8 cellular contexts compared by ENCODE assay signal in genomic region chr16:3023669-3024478, GRCh38. TPM values are rescaled to one million over a fixed set of nuclear protein-coding genes. Genes with fewer than 3 reads are reported as not detected.
DNase-seq lines count a peak whose midpoint lies in the region; TF ChIP-seq lines count a peak whose summit lies in the region.

Gene HCFC1R1 (minus strand): TSS chr16:3023942. CDS start chr16:3023941, 1 bp downstream.
Gene THOC6 (plus strand): TSS chr16:3024035. CDS start chr16:3024327, 292 bp downstream.

- DNase-seq in GM03348 (ENCODE audit: low spot score) (peak; percentile 92), HEK293T (ENCODE audit: extremely low spot score) (peak; percentile 85), MV-4-11 (lab: John Stamatoyannopoulos, UW) (peak; percentile 96), SJSA1 (ENCODE audit: low read depth in 1 of 2, low spot score in 2 of 2) (peak; percentile 97), foreskin fibroblast (peak; percentile 98 to 99), stromal cell of bone marrow (ENCODE audit: low read depth) (peak; percentile 96)
- peak; percentile 90 for DNase-seq in activated gamma-delta T cell treated with anti-CD3 and anti-CD28 coated beads, Interleukin-2, amount 50 U/mL, for 16 hours (ENCODE audit: low read depth)

- POLR2A ChIA-PET in HEK293T (lab: Yijun Ruan, JAX), result interaction anchor here (1.0 to 7.2 kb wide), 7 partner anchors 7 to 60 kb away, joined by 3 to 60 read pairs (median 5); partner anchors contain the start of genes CLDN9, KREMEN2 and MMP25

- peaks cover 70% of the 10 kb centered on the region for H3K36me3 ChIP-seq in SJSA1
- H3K36me3 ChIP-seq in neuron (ENCODE audit: insufficient read depth, low read length), result peaks cover 19% of the 10 kb centered on the region

- H3K9me3 ChIP-seq in SJSA1 (replicated peaks), result peaks cover 6% of the 10 kb centered on the region; the same call in 1 of the 2 replicates
- H3K9me3 ChIP-seq in neuron (ENCODE audit: low read length), result no peaks in the 10 kb centered on the region

- peak within 1 kb of the TSS; percentile 22 for H2AFZ ChIP-seq in neuron (ENCODE audit: low read depth, low read length)

- H3K4me3 ChIP-seq in SJSA1 (peak within 1 kb of the TSS; percentile 96), foreskin fibroblast (ENCODE audit: low read depth in 1 of 2, low read length in 2 of 2) (peak within 1 kb of the TSS; percentile 83 to 89), neuron (ENCODE audit: low read length) (peak within 1 kb of the TSS; percentile 56)

- CTCF ChIA-PET in HEK293T (lab: Yijun Ruan, JAX), result interaction anchor here (0.5 to 4.5 kb wide), 3 partner anchors 8 to 43 kb away, joined by 3 to 38 read pairs (median 3); no protein-coding TSS in a partner anchor

- peaks cover 27% of the 10 kb centered on the region for H3K4me1 ChIP-seq in SJSA1 (replicated peaks)
- H3K4me1 ChIP-seq in neuron (ENCODE audit: insufficient read depth, low read length), result peaks cover 27% of the 10 kb centered on the region

- no peaks in the 10 kb centered on the region for H3K27me3 ChIP-seq in SJSA1 (replicated peaks)
- no peaks in the 10 kb centered on the region for H3K27me3 ChIP-seq in neuron (ENCODE audit: insufficient read depth, low read length)

- H3K27ac ChIP-seq in SJSA1, result peak within 1 kb of the TSS; percentile 99

- no peak for TF ChIP-seq CTCF in foreskin fibroblast (IDR thresholded peaks at IDR 0.05; ENCODE audit: low read depth, low read length)

TF ChIP-seq in HEK293T, 16 proteins besides CTCF, POLR2A, EP300 and RAD21:
- TF ChIP-seq BHLHE40 (IDR thresholded peaks at IDR 0.05; ENCODE audit: borderline replicate concordance) (no peak), LEF1 (IDR thresholded peaks at IDR 0.05; ENCODE audit: borderline replicate concordance) (no peak), HDGF (IDR thresholded peaks at IDR 0.05; ENCODE audit: borderline replicate concordance) (no peak), ELF4 (IDR thresholded peaks at IDR 0.05) (peak; percentile 84), FOXM1 (IDR thresholded peaks at IDR 0.05; ENCODE audit: borderline replicate concordance) (no peak), CTBP1 (IDR thresholded peaks at IDR 0.05; ENCODE audit: borderline replicate concordance) (no peak), L3MBTL2 (conservative IDR thresholded peaks at IDR 0.05) (peak; percentile 90), SUZ12 (IDR thresholded peaks at IDR 0.05) (no peak), NFRKB (IDR thresholded peaks at IDR 0.05) (no peak), FOXK2 (IDR thresholded peaks at IDR 0.05) (no peak), ARNT (IDR thresholded peaks at IDR 0.05) (no peak), FOXA1 (IDR thresholded peaks at IDR 0.05) (no peak)

RNA-seq across cellular contexts. Expression of gene HCFC1R1, which starts in this region (rescaled TPM):
- 16.2 and 30.6 TPM in 2 replicates for total RNA-seq in SJSA1 (2014; rRNA removed; shearing (Covaris generic))

RNA-seq across cellular contexts. Expression of gene THOC6, which starts in this region (rescaled TPM):
- total RNA-seq in SJSA1 (2014; rRNA removed; shearing (Covaris generic)), result 27.4 and 28.2 TPM in 2 replicates

Comparison
In these comparisons a context has a peak if more than half of its experiments do, and no peak if none do; other contexts are left out.
1. Peak in every context shown above with its lines: DNase-seq, H3K4me3 ChIP-seq and H3K27ac ChIP-seq.